8 cellular contexts compared by ENCODE assay signal in genomic region chr20:17995967-17996819, GRCh38. TPM values are rescaled to one million over a fixed set of nuclear protein-coding genes. Genes with fewer than 3 reads are reported as not detected.
DNase-seq lines count a peak whose midpoint lies in the region; FAIRE-seq and TF ChIP-seq lines count a peak whose summit lies in the region.

No MANE protein-coding gene starts in this region.

- no peak for TF ChIP-seq EP300 in Ishikawa (IDR thresholded peaks at IDR 0.05; ENCODE audit: borderline replicate concordance)

- no peaks in the 10 kb centered on the region for H3K36me3 Mint-ChIP-seq in astrocyte (ENCODE audit: low read depth, unreplicated experiment)

- TF ChIP-seq POLR2A in Peyer's patch (IDR thresholded peaks at IDR 0.05): no peak

- peak overlapping the region; percentile 26 for H2AFZ ChIP-seq in astrocyte (ENCODE audit: low read depth, low read length)
- H2AFZ ChIP-seq in smooth muscle cell (ENCODE audit: low read depth): peak overlapping the region; percentile 84

- H3K4me1 ChIP-seq in Peyer's patch (no peaks in the 10 kb centered on the region), astrocyte (ENCODE audit: insufficient read depth, low read length) (peaks cover 11% of the 10 kb centered on the region), smooth muscle cell (ENCODE audit: low read depth) (no peaks in the 10 kb centered on the region)

- peak overlapping the region; percentile 30 for H3K4me2 ChIP-seq in astrocyte (ENCODE audit: low read length)
- H3K4me2 ChIP-seq in smooth muscle cell: peak overlapping the region; percentile 74

- TF ChIP-seq CTCF in Peyer's patch (IDR thresholded peaks at IDR 0.05) (peak; percentile 93 to 99 (median 98)), astrocyte (IDR thresholded peaks at IDR 0.05; ENCODE audit: insufficient read depth, low read depth, low read length) (peak; percentile 100), smooth muscle cell (IDR thresholded peaks at IDR 0.05; ENCODE audit: borderline replicate concordance, insufficient read depth, poor library complexity, severe bottlenecking) (peak; percentile 94)

- no peak overlapping the region for H3K4me3 Mint-ChIP-seq in astrocyte (ENCODE audit: unreplicated experiment)

- H3K27ac ChIP-seq in Peyer's patch (no peak overlapping the region), astrocyte (ENCODE audit: low read depth, low read length) (no peak overlapping the region), smooth muscle cell (ENCODE audit: low read depth) (no peak overlapping the region)

- H4K20me1 ChIP-seq in astrocyte (ENCODE audit: insufficient read depth, low read length) (no peaks in the 10 kb centered on the region), smooth muscle cell (ENCODE audit: low read depth) (no peaks in the 10 kb centered on the region)

- H3K27me3 Mint-ChIP-seq in astrocyte (ENCODE audit: low read depth, unreplicated experiment): peaks cover 4% of the 10 kb centered on the region

- H3K9me3 Mint-ChIP-seq in astrocyte (ENCODE audit: unreplicated experiment): no peaks in the 10 kb centered on the region

- H3F3A ChIP-seq in smooth muscle cell (ENCODE audit: low read depth): no peaks in the 10 kb centered on the region

- peak; percentile 79 for TF ChIP-seq RAD21 in Ishikawa (IDR thresholded peaks at IDR 0.05; ENCODE audit: low read depth)

- WGBS in smooth muscle cell (ENCODE audit: low lambda C conversion rate): 33% methylated on average over 16 of the region's 16 CpGs

- peaks cover 3% of the 10 kb centered on the region for H3K4me1 Mint-ChIP-seq in astrocyte (ENCODE audit: low read depth, unreplicated experiment)

- H3K9ac ChIP-seq in astrocyte (ENCODE audit: low read length) (peak overlapping the region; percentile 3), smooth muscle cell (ENCODE audit: low read depth) (no peak overlapping the region)

- DNase-seq in activated gamma-delta T cell treated with Interleukin-2 at 50 U/mL for 16 hours: peak; percentile 31
- no peak for DNase-seq in activated gamma-delta T cell (lab: John Stamatoyannopoulos, UW)
- DNase-seq in Peyer's patch: no peak
- peak; percentile 47 for DNase-seq in astrocyte (ENCODE audit: low read depth)
- DNase-seq in iPS-NIHi11 (ENCODE audit: low spot score): peak; percentile 62
- DNase-seq in smooth muscle cell (lab: John Stamatoyannopoulos, UW; ENCODE audit: unreplicated experiment): no peak
- DNase-seq in HuH-7.5 (ENCODE audit: low spot score): no peak

- H3K4me3 ChIP-seq in Peyer's patch (no peak overlapping the region), astrocyte (ENCODE audit: insufficient read depth, low read depth, low read length) (no peak overlapping the region), smooth muscle cell (no peak overlapping the region)

- H3K36me3 ChIP-seq in Peyer's patch (peaks cover 0 to 1% (median 0%) of the 10 kb centered on the region in 3 donors), astrocyte (ENCODE audit: insufficient read depth, low read length) (no peaks in the 10 kb centered on the region), smooth muscle cell (ENCODE audit: low read depth) (no peaks in the 10 kb centered on the region)

- FAIRE-seq in astrocyte (lab: Jason Lieb, UNC): peak; percentile 75

- H3K9me3 ChIP-seq in Peyer's patch (no peaks in the 10 kb centered on the region), astrocyte (ENCODE audit: insufficient read depth, low read depth, low read length) (no peaks in the 10 kb centered on the region), smooth muscle cell (replicated peaks; ENCODE audit: low read depth) (no peaks in the 10 kb centered on the region)

- no peak overlapping the region for H3K27ac Mint-ChIP-seq in astrocyte (ENCODE audit: unreplicated experiment)

- no peaks in the 10 kb centered on the region for H3K27me3 ChIP-seq in Peyer's patch
- H3K27me3 ChIP-seq in astrocyte (ENCODE audit: insufficient read depth, low read length): no peaks in the 10 kb centered on the region
- H3K27me3 ChIP-seq in smooth muscle cell (ENCODE audit: low read depth): no peaks in the 10 kb centered on the region

- no peaks in the 10 kb centered on the region for H3K79me2 ChIP-seq in astrocyte (ENCODE audit: insufficient read depth, low read length)
- H3K79me2 ChIP-seq in smooth muscle cell (ENCODE audit: low read depth): no peaks in the 10 kb centered on the region

TF ChIP-seq in Ishikawa, 13 proteins besides CTCF, POLR2A, EP300 and RAD21:
- TF ChIP-seq ZBTB7A (IDR thresholded peaks at IDR 0.05; ENCODE audit: low read depth): no peak
- no peak for TF ChIP-seq YY1 (IDR thresholded peaks at IDR 0.05; ENCODE audit: low read depth)
- TF ChIP-seq CREB1 (IDR thresholded peaks at IDR 0.05; ENCODE audit: low read depth): no peak
- peak; percentile 79 for TF ChIP-seq NFIC (IDR thresholded peaks at IDR 0.05)
- TF ChIP-seq EGR1 (IDR thresholded peaks at IDR 0.05): no peak
TF ChIP-seq in Ishikawa: peak in this region for 1.

RNA-seq across cellular contexts. Expression of gene MGME1, which starts 27.4 kb away (rescaled TPM):
- total RNA-seq in Peyer's patch: 10 to 100 TPM; 16.1 to 38.0 (median 19.0) TPM
- total RNA-seq in astrocyte: 14.1 and 14.2 TPM in 2 replicates
- total RNA-seq in smooth muscle cell: 16.0 and 18.3 TPM in 2 replicates
- polyA plus RNA-seq in smooth muscle cell: 15.7 and 20.6 TPM in 2 replicates

RNA-seq across cellular contexts. Expression of gene SNX5, which starts 27.6 kb away (rescaled TPM):
- total RNA-seq in Peyer's patch (100 to 1,000 TPM; 131 to 257 (median 132) TPM), astrocyte (78.0 and 95.1 TPM in 2 replicates), smooth muscle cell (92.3 and 100 TPM in 2 replicates)
- 46.3 and 49.8 TPM in 2 replicates for polyA plus RNA-seq in smooth muscle cell

Comparison
In these comparisons a context has a peak if more than half of its experiments do, and no peak if none do; other contexts are left out.
1. DNase-seq: peak in activated gamma-delta T cell treated with Interleukin-2 at 50 U/mL for 16 hours (single experiment), astrocyte (single experiment) and iPS-NIHi11 (single experiment); none in activated gamma-delta T cell (single experiment), Peyer's patch (0 of 3), smooth muscle cell (single experiment) and HuH-7.5 (single experiment).
2. Peak in every context shown above with its lines, with median percentiles within 50 percentile points of each other: CTCF ChIP-seq.